1 cellular context compared by ENCODE assay signal in genomic region chr22:19745155-19746133, GRCh38.
TF ChIP-seq lines count a peak whose summit lies in the region.

No MANE protein-coding gene starts in this region.

TF ChIP-seq in IMR-90, 13 proteins besides CTCF, POLR2A, EP300 and RAD21:
- TF ChIP-seq RFX5 (IDR thresholded peaks at IDR 0.05; ENCODE audit: low read depth, low read length) (no peak), FOS (IDR thresholded peaks at IDR 0.05; ENCODE audit: low read depth, low read length) (no peak), MXI1 (IDR thresholded peaks at IDR 0.05; ENCODE audit: borderline replicate concordance, low read depth, low read length) (no peak), MAFK (IDR thresholded peaks at IDR 0.05; ENCODE audit: low read depth, low read length) (no peak), RCOR1 (IDR thresholded peaks at IDR 0.05; ENCODE audit: insufficient replicate concordance, low read length) (no peak), NFE2L2 (IDR thresholded peaks at IDR 0.05; ENCODE audit: low read depth, low read length) (no peak), SMC3 (IDR thresholded peaks at IDR 0.05; ENCODE audit: low read depth, low read length) (no peak), BHLHE40 (IDR thresholded peaks at IDR 0.05; ENCODE audit: low read depth, low read length) (no peak), CEBPB (IDR thresholded peaks at IDR 0.05; ENCODE audit: low read depth, low read length) (no peak), USF2 (IDR thresholded peaks at IDR 0.05; ENCODE audit: low read depth, low read length) (no peak), ELK1 (IDR thresholded peaks at IDR 0.05; ENCODE audit: borderline replicate concordance, low read depth, low read length) (no peak), MAZ (IDR thresholded peaks at IDR 0.05; ENCODE audit: borderline replicate concordance, low read depth, low read length) (no peak), CHD1 (IDR thresholded peaks at IDR 0.05; ENCODE audit: low read depth, low read length) (no peak)
